In genomic region chr6:91534614-91535013, GRCh38 we compare ENCODE assay signal across 27 cellular contexts.
DNase-seq lines count a peak whose midpoint lies in the region; ATAC-seq, FAIRE-seq and TF ChIP-seq lines count a peak whose summit lies in the region.
"Had no signal": no experiment of that assay in that cellular context is flagged by ENCODE, and none has a peak within 500 bp of the region (broad histone marks: within the 10 kb centered on the region; RNA-seq: fewer than 3 reads in every experiment).

No MANE protein-coding gene starts in this region.

- H3K4me1 ChIP-seq in OCI-LY3 (ENCODE audit: low read length), result no peaks in the 10 kb centered on the region
- H3K4me1 ChIP-seq: uterus had no signal

- no peaks in the 10 kb centered on the region for H4K20me1 ChIP-seq in OCI-LY3 (ENCODE audit: insufficient read depth, low read length)

- H3K9me3 ChIP-seq in OCI-LY3 (ENCODE audit: insufficient read depth, low read length), result no peaks in the 10 kb centered on the region
- H3K9me3 ChIP-seq: uterus had no signal

- DNase-seq in GM10266 (ENCODE audit: extremely low spot score) (no peak), epithelial cell of proximal tubule (ENCODE audit: low read depth) (no peak), NCI-H1092 (lab: John Stamatoyannopoulos, UW) (no peak), NCI-H446 treated with DMSO at 0.1 percent for 48 hours (lab: John Stamatoyannopoulos, UW) (no peak), H54 (ENCODE audit: insufficient read length, low spot score) (no peak)
- DNase-seq: activated CD8-positive, alpha-beta memory T cell treated with anti-CD3 and anti-CD28 coated beads for 24 hours; activated T-cell treated with anti-CD3 and anti-CD28 coated beads, Interleukin-2, amount 50 U/mL, for 24 hours; effector CD4-positive, alpha-beta T cell; foreskin keratinocyte; GOT3; Karpas-422; left cardiac atrium; mesenchymal stem cell; NCI-H1048; NCI-H187 treated with DMSO at 0.1 percent for 48 hours; NCI-H774; nucleus accumbens; SHP77; stimulated activated CD4-positive, alpha-beta T cell treated with anti-CD3 and anti-CD28 coated beads, Interleukin-2, amount 100 ng/mL, for 48 hours; T-cell; uterus had no signal

- H3K27me3 ChIP-seq in OCI-LY3 (ENCODE audit: low read depth, low read length), result no peaks in the 10 kb centered on the region
- H3K27me3 ChIP-seq: foreskin keratinocyte, uterus had no signal

- no peaks in the 10 kb centered on the region for H3K79me2 ChIP-seq in OCI-LY3 (ENCODE audit: low read length)

- no peak for TF ChIP-seq POLR2A in H54 (IDR thresholded peaks at IDR 0.05; ENCODE audit: low read depth, low read length)

- H3K27ac ChIP-seq in 22Rv1 (no peak overlapping the region), OCI-LY3 (ENCODE audit: low read length) (no peak overlapping the region)
- H3K27ac ChIP-seq: foreskin keratinocyte, uterus had no signal

- no peak overlapping the region for H3K4me2 ChIP-seq in OCI-LY3 (ENCODE audit: low read length)
- H3K4me2 ChIP-seq: smooth muscle cell had no signal

- no peak overlapping the region for H2AFZ ChIP-seq in OCI-LY3 (ENCODE audit: low read depth, low read length)

- ATAC-seq in HG03432 (IDR thresholded peaks at IDR 0.05; ENCODE audit: unreplicated experiment), result no peak
- ATAC-seq: foreskin keratinocyte; left cardiac atrium; stimulated activated effector memory CD8-positive, alpha-beta T cell treated with anti-CD3 and anti-CD28 coated beads, Interleukin-12 subunit alpha, Interleukin-12 subunit beta, amount 100 ng/mL, for 72 hours; T-cell had no signal

- no peak overlapping the region for H3K9ac ChIP-seq in OCI-LY3 (ENCODE audit: low read length)

- H3K4me3 ChIP-seq in OCI-LY3 (ENCODE audit: low read length) (no peak overlapping the region), epithelial cell of proximal tubule (ENCODE audit: low read depth, low read length) (no peak overlapping the region)
- H3K4me3 ChIP-seq: smooth muscle cell, uterus had no signal

- no peaks in the 10 kb centered on the region for H3K36me3 ChIP-seq in OCI-LY3 (replicated peaks; ENCODE audit: low read depth, low read length)
- H3K36me3 ChIP-seq: uterus had no signal

- no peak for FAIRE-seq in H54 (lab: Jason Lieb, UNC)
- FAIRE-seq: GM18507 had no signal

- peak; percentile 48 for TF ChIP-seq CTCF in 22Rv1 (IDR thresholded peaks at IDR 0.05)
- peak; percentile 6 for TF ChIP-seq CTCF in GM10266 (IDR thresholded peaks at IDR 0.05; ENCODE audit: control insufficient read depth, insufficient read depth, low read depth, missing control alignments)
- TF ChIP-seq CTCF in OCI-LY3 (IDR thresholded peaks at IDR 0.05; ENCODE audit: low read depth, low read length), result peak; percentile 36
- peak; percentile 59 for TF ChIP-seq CTCF in epithelial cell of proximal tubule (conservative IDR thresholded peaks at IDR 0.05; ENCODE audit: low read depth, low read length)

Comparison
In these comparisons a context has a peak if more than half of its experiments do, and no peak if none do; other contexts are left out.
1. CTCF ChIP-seq: peak in every context shown above with its lines; median percentile 59 in epithelial cell of proximal tubule; 48 in 22Rv1; 36 in OCI-LY3; 6 in GM10266.